ENCODE assay signal across 8 cellular contexts in the genomic region with DNA sequence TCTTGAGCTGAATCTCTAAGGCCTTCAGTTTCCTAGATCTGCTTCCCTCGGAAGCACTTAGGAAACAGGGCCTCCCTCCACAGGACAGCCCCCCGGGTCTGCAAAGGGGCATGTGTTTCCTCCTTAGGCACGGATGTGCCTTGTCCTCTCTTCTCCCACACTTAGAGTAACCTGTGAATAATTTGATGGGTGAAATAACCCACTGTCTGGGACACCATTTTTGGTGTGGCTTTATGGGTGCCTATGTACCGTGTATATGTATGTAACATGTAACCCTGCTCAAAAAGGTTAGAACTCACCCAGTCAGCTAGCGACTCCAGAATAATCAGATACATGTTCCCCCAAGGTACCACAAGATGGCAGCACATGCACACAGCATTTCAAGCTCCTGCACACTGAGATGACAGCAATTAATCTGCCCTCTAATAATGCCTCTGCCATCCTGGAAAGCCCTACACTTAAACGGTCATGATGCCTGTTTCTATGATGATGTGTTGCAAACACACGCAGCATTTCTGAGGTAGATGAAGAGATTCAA.
A peak's percentile ranks its signal among the peaks of the same experiment; 100 is the strongest.
DNase-seq lines count a peak whose midpoint lies in the region; ATAC-seq, FAIRE-seq and TF ChIP-seq lines count a peak whose summit lies in the region.

No MANE protein-coding gene starts in this region.

- H3K27ac ChIP-seq in endothelial cell of umbilical vein (ENCODE audit: insufficient read depth, low read depth, low read length), result no peak overlapping the region

- peak; percentile 96 for FAIRE-seq in endothelial cell of umbilical vein (lab: Jason Lieb, UNC)

- H3K9me3 ChIP-seq in endothelial cell of umbilical vein (replicated peaks; ENCODE audit: control insufficient read depth, insufficient read depth, low read length), result no peaks in the 10 kb centered on the region

- intact Hi-C loops in endothelial cell of umbilical vein (cut with micrococcal nuclease), result loop anchor here (1.0 to 2.0 kb wide), 6 partner anchors 28 to 549 kb away; a partner anchor contains a TSS

- POLR2A ChIA-PET in endothelial cell of umbilical vein (lab: Charles Lee), result interaction anchor here (0.7 kb wide), 1 partner anchor 548 kb away, joined by 4 read pairs; no protein-coding TSS in a partner anchor

- H2AFZ ChIP-seq in endothelial cell of umbilical vein (ENCODE audit: low read depth, low read length), result no peak overlapping the region

- H3K4me3 ChIP-seq in endothelial cell of umbilical vein (replicated peaks in 1 of 3; ENCODE audit: insufficient read depth in 1 of 3, low read depth in 1 of 3, low read length in 3 of 3), result no peak overlapping the region

- TF ChIP-seq CTCF in endothelial cell of umbilical vein (IDR thresholded peaks at IDR 0.05; ENCODE audit: extremely low read depth in 1 of 2, insufficient read depth in 1 of 2, low read depth in 1 of 2, low read length in 2 of 2), result peak; percentile 68 to 72

- H3K27me3 ChIP-seq in endothelial cell of umbilical vein (ENCODE audit: control insufficient read depth in 2 of 2, insufficient read depth in 2 of 2, low read length in 2 of 2), result peaks cover 0 to 5% of the 10 kb centered on the region in 2 experiments

- dilution Hi-C loops in endothelial cell of umbilical vein (cut with MboI; ENCODE audit: extremely low pct_ligation_motif_present, low sequenced_read_pairs), result no loop called here

- peak; percentile 69 for ATAC-seq in GM19463 (IDR thresholded peaks at IDR 0.05; ENCODE audit: unreplicated experiment)

- CTCF ChIA-PET in endothelial cell of umbilical vein (lab: Charles Lee), result interaction anchor here (0.6 to 5.9 kb wide), 46 partner anchors 8 to 612 kb away, joined by 3 to 191 read pairs (median 4); no protein-coding TSS in a partner anchor

- no peaks in the 10 kb centered on the region for H3K36me3 ChIP-seq in endothelial cell of umbilical vein (ENCODE audit: control insufficient read depth in 2 of 2, extremely low read depth in 1 of 2, insufficient read depth in 2 of 2, low read length in 2 of 2)

- TF ChIP-seq POLR2A in endothelial cell of umbilical vein (IDR thresholded peaks at IDR 0.05; ENCODE audit: low read depth, low read length), result no peak

- no peak overlapping the region for H3K9ac ChIP-seq in endothelial cell of umbilical vein (replicated peaks; ENCODE audit: extremely low read depth, insufficient read depth, low read length)

- H3K4me2 ChIP-seq in endothelial cell of umbilical vein (ENCODE audit: insufficient read depth, low read length), result no peak overlapping the region

- H3K4me1 ChIP-seq in endothelial cell of umbilical vein (ENCODE audit: control insufficient read depth, extremely low read depth, insufficient read depth, low read length), result no peaks in the 10 kb centered on the region

- no TSS peak for BruUV-seq in endothelial cell of umbilical vein (replicated peaks; lab: Mats Ljungman, UMichigan)

- no peaks in the 10 kb centered on the region for H3K9me1 ChIP-seq in endothelial cell of umbilical vein (replicated peaks; ENCODE audit: control insufficient read depth, extremely low read depth, insufficient read depth, low read length)

- DNase-seq in COLO668 (lab: John Stamatoyannopoulos, UW; ENCODE audit: unreplicated experiment), result peak; percentile 78
- DNase-seq in HUDEP-2 (lab: John Stamatoyannopoulos, UW; ENCODE audit: unreplicated experiment in 76 of 76), result peak in 68 of 76 experiments; percentile 2 to 78 (median 46)
- DNase-seq in NOMO-1 treated with dmso at 0.1 percent for 144 hours (lab: John Stamatoyannopoulos, UW; ENCODE audit: unreplicated experiment), result peak; percentile 67
- peak in 2 of 3 experiments; percentile 9 to 30 for DNase-seq in activated CD8-positive, alpha-beta memory T cell treated with anti-CD3 and anti-CD28 coated beads for 48 hours (ENCODE audit: low read depth in 2 of 3, low spot score in 2 of 3)
- peak; percentile 83 for DNase-seq in endothelial cell of umbilical vein (ENCODE audit: low read depth, low spot score)
- peak; percentile 86 for DNase-seq in myocyte (ENCODE audit: low read depth)
- peak; percentile 32 to 52 for DNase-seq in stimulated activated CD8-positive, alpha-beta memory T cell treated with anti-CD3 and anti-CD28 coated beads, Interleukin-7, amount 100 ng/mL, for 48 hours (ENCODE audit: extremely low read depth in 1 of 2, low read depth in 1 of 2)

- H4K20me1 ChIP-seq in endothelial cell of umbilical vein (replicated peaks; ENCODE audit: control insufficient read depth, extremely low read depth, insufficient read depth, low read length), result no peaks in the 10 kb centered on the region

- H3K79me2 ChIP-seq in endothelial cell of umbilical vein (ENCODE audit: control insufficient read depth, insufficient read depth, low read length), result no peaks in the 10 kb centered on the region

TF ChIP-seq in endothelial cell of umbilical vein, 7 proteins besides CTCF, POLR2A, EP300 and RAD21:
- TF ChIP-seq FOS (IDR thresholded peaks at IDR 0.05; ENCODE audit: borderline replicate concordance, insufficient read depth, low read length) (no peak), POLR2AphosphoS5 (IDR thresholded peaks at IDR 0.05; ENCODE audit: insufficient read depth, low read depth, low read length) (no peak), EZH2 (IDR thresholded peaks at IDR 0.05; ENCODE audit: borderline replicate concordance, low read depth, low read length, severe bottlenecking) (no peak), GATA2 (IDR thresholded peaks at IDR 0.05; ENCODE audit: insufficient read depth, insufficient read length, low read depth, low read length) (no peak), MYC (IDR thresholded peaks at IDR 0.05; ENCODE audit: low read depth, low read length) (no peak), JUN (IDR thresholded peaks at IDR 0.05; ENCODE audit: borderline replicate concordance, insufficient read depth, insufficient read length, low read depth) (no peak)
- TF ChIP-seq, protein P1, sequence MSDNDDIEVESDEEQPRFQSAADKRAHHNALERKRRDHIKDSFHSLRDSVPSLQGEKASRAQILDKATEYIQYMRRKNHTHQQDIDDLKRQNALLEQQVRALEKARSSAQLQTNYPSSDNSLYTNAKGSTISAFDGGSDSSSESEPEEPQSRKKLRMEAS (IDR thresholded peaks at IDR 0.05; ENCODE audit: insufficient read depth, insufficient read length), result no peak
TF ChIP-seq in endothelial cell of umbilical vein: peak in this region for 0.

Comparison
In these comparisons a context has a peak if more than half of its experiments do, and no peak if none do; other contexts are left out.
1. DNase-seq: peak in every context shown above with its lines; median percentile 86 in myocyte; 83 in endothelial cell of umbilical vein; 78 in COLO668; 67 in NOMO-1 treated with dmso at 0.1 percent for 144 hours; 46 in HUDEP-2; 42 in stimulated activated CD8-positive, alpha-beta memory T cell treated with anti-CD3 and anti-CD28 coated beads, Interleukin-7, amount 100 ng/mL, for 48 hours; 20 in activated CD8-positive, alpha-beta memory T cell treated with anti-CD3 and anti-CD28 coated beads for 48 hours.